ENCODE assay signal across 15 cellular contexts in genomic region chr17:28569446-28569845, GRCh38. TPM values are rescaled to one million over a fixed set of nuclear protein-coding genes. Genes with fewer than 3 reads are reported as not detected.
A peak's percentile ranks its signal among the peaks of the same experiment; 100 is the strongest.
DNase-seq lines count a peak whose midpoint lies in the region; ATAC-seq, FAIRE-seq and TF ChIP-seq lines count a peak whose summit lies in the region.
"Had no signal": no experiment of that assay in that cellular context is flagged by ENCODE, and none has a peak within 500 bp of the region (broad histone marks: within the 10 kb centered on the region; RNA-seq: fewer than 3 reads in every experiment).

No MANE protein-coding gene starts in this region.

- no peak overlapping the region for H3K27ac ChIP-seq in MM.1S (ENCODE audit: low read length)
- H3K27ac ChIP-seq in astrocyte (ENCODE audit: low read depth, low read length) = no peak overlapping the region
- H3K27ac ChIP-seq: gastrocnemius medialis, SJCRH30, vagina had no signal

- H3K79me2 ChIP-seq in MM.1S (ENCODE audit: low read length) (peaks cover 61% of the 10 kb centered on the region), astrocyte (ENCODE audit: insufficient read depth, low read length) (peaks cover 46% of the 10 kb centered on the region)

- no peaks in the 10 kb centered on the region; the same call in 1 of the 2 replicates for H3K36me3 ChIP-seq in MM.1S (replicated peaks; ENCODE audit: insufficient read depth, low read length)
- H3K36me3 ChIP-seq in astrocyte (ENCODE audit: insufficient read depth, low read length) = no peaks in the 10 kb centered on the region
- H3K36me3 ChIP-seq: gastrocnemius medialis, vagina had no signal

- peak overlapping the region; percentile 72 to 90 for H3K4me3 Mint-ChIP-seq in activated T-cell treated with anti-CD3 and anti-CD28 coated beads, Interleukin-2, amount 50 U/mL, for 72 hours
- H3K4me3 Mint-ChIP-seq in astrocyte (ENCODE audit: unreplicated experiment) = peak overlapping the region; percentile 93
- H3K4me3 Mint-ChIP-seq in progenitor cell of endocrine pancreas (ENCODE audit: low read depth) = peak overlapping the region; percentile 97

- H3K36me3 Mint-ChIP-seq in activated T-cell treated with anti-CD3 and anti-CD28 coated beads, Interleukin-2, amount 50 U/mL, for 72 hours (ENCODE audit: insufficient read depth in 2 of 2) = peaks cover 3 to 5% of the 10 kb centered on the region in 2 donors
- peaks cover 9% of the 10 kb centered on the region for H3K36me3 Mint-ChIP-seq in astrocyte (ENCODE audit: low read depth, unreplicated experiment)
- H3K36me3 Mint-ChIP-seq in progenitor cell of endocrine pancreas (ENCODE audit: insufficient read depth) = peaks cover 1% of the 10 kb centered on the region

- H3K27me3 ChIP-seq in MM.1S (replicated peaks; ENCODE audit: insufficient read depth, low read length) (no peaks in the 10 kb centered on the region), astrocyte (ENCODE audit: insufficient read depth, low read length) (no peaks in the 10 kb centered on the region)
- H3K27me3 ChIP-seq: gastrocnemius medialis, SJCRH30, vagina had no signal

- no peak for FAIRE-seq in astrocyte (lab: Jason Lieb, UNC)

- H3K27ac Mint-ChIP-seq in activated T-cell treated with anti-CD3 and anti-CD28 coated beads, Interleukin-2, amount 50 U/mL, for 72 hours = peak overlapping the region; percentile 26
- no peak overlapping the region for H3K27ac Mint-ChIP-seq in astrocyte (ENCODE audit: unreplicated experiment)
- H3K27ac Mint-ChIP-seq in progenitor cell of endocrine pancreas = no peak overlapping the region

- no peak overlapping the region for H2AFZ ChIP-seq in MM.1S (ENCODE audit: low read length)
- no peak overlapping the region for H2AFZ ChIP-seq in astrocyte (ENCODE audit: low read depth, low read length)

- H3K4me3 ChIP-seq in MM.1S (ENCODE audit: low read length) = peak overlapping the region; percentile 99; the same call in 1 of the 2 replicates
- H3K4me3 ChIP-seq in astrocyte (ENCODE audit: insufficient read depth, low read depth, low read length) = no peak overlapping the region
- H3K4me3 ChIP-seq: SJCRH30 had no signal

- H3K4me1 ChIP-seq in MM.1S (ENCODE audit: low read length) (peaks cover 26% of the 10 kb centered on the region), astrocyte (ENCODE audit: insufficient read depth, low read length) (peaks cover 14% of the 10 kb centered on the region)

- H3K9ac ChIP-seq in MM.1S (ENCODE audit: low read length) (no peak overlapping the region), astrocyte (ENCODE audit: low read length) (no peak overlapping the region)

- DNase-seq in activated T-cell treated with anti-CD3 and anti-CD28 coated beads, Interleukin-2, amount 50 U/mL, for 72 hours = no peak
- no peak for DNase-seq in activated T-cell treated with anti-CD3 and anti-CD28 coated beads, Interleukin-2, amount 50 U/mL, for 48 hours
- DNase-seq in MM.1S (no peak), astrocyte (ENCODE audit: low read depth) (no peak), progenitor cell of endocrine pancreas (ENCODE audit: low spot score, unreplicated experiment) (no peak)
- DNase-seq: activated CD4-positive, CD25-positive, alpha-beta regulatory T cell treated with anti-CD3 and anti-CD28 coated beads, Interleukin-2, amount 50 U/mL, for 72 hours; amygdala; gastrocnemius medialis; NCI-H1092; NCI-H446 treated with DMSO at 0.1 percent for 48 hours; SJCRH30 had no signal

- H3K27me3 Mint-ChIP-seq in activated T-cell treated with anti-CD3 and anti-CD28 coated beads, Interleukin-2, amount 50 U/mL, for 72 hours (ENCODE audit: low read depth) = no peaks in the 10 kb centered on the region
- H3K27me3 Mint-ChIP-seq in astrocyte (ENCODE audit: low read depth, unreplicated experiment) (peaks cover 7% of the 10 kb centered on the region), progenitor cell of endocrine pancreas (peaks cover 10% of the 10 kb centered on the region)

- no peak for TF ChIP-seq CTCF in MM.1S (IDR thresholded peaks at IDR 0.05; ENCODE audit: low read length)
- TF ChIP-seq CTCF in astrocyte (IDR thresholded peaks at IDR 0.05; ENCODE audit: insufficient read depth, low read depth, low read length) = no peak
- TF ChIP-seq CTCF in progenitor cell of endocrine pancreas (IDR thresholded peaks at IDR 0.05; ENCODE audit: unreplicated experiment) = no peak

- H4K20me1 ChIP-seq in MM.1S (ENCODE audit: insufficient read depth, low read length) (no peaks in the 10 kb centered on the region; the same call in 1 of the 2 replicates), astrocyte (ENCODE audit: insufficient read depth, low read length) (peaks cover 11% of the 10 kb centered on the region)

- no peaks in the 10 kb centered on the region for H3K9me2 ChIP-seq in MM.1S (replicated peaks; ENCODE audit: insufficient read depth, low read length)

- H3F3A ChIP-seq in MM.1S (ENCODE audit: insufficient read depth, low read length) = 0 out of 2 replicates have a peak, but pooled peaks cover 15% of the 10 kb centered on the region

- peaks cover 56% of the 10 kb centered on the region for H3K4me1 Mint-ChIP-seq in activated T-cell treated with anti-CD3 and anti-CD28 coated beads, Interleukin-2, amount 50 U/mL, for 72 hours (ENCODE audit: low read depth)
- H3K4me1 Mint-ChIP-seq in astrocyte (ENCODE audit: low read depth, unreplicated experiment) = peaks cover 11% of the 10 kb centered on the region
- peaks cover 26% of the 10 kb centered on the region for H3K4me1 Mint-ChIP-seq in progenitor cell of endocrine pancreas (ENCODE audit: low read depth)

- H3K9me3 Mint-ChIP-seq in activated T-cell treated with anti-CD3 and anti-CD28 coated beads, Interleukin-2, amount 50 U/mL, for 72 hours = no peaks in the 10 kb centered on the region
- H3K9me3 Mint-ChIP-seq in astrocyte (ENCODE audit: unreplicated experiment) (no peaks in the 10 kb centered on the region), progenitor cell of endocrine pancreas (ENCODE audit: low read depth) (no peaks in the 10 kb centered on the region)

- H3K4me2 ChIP-seq in MM.1S (ENCODE audit: low read depth, low read length) = peak overlapping the region; percentile 71; the same call in 1 of the 2 replicates
- peak overlapping the region; percentile 96 for H3K4me2 ChIP-seq in astrocyte (ENCODE audit: low read length)

- no peak for ATAC-seq in activated T-cell treated with anti-CD3 and anti-CD28 coated beads, Interleukin-2, amount 50 U/mL, for 72 hours (replicated peaks in 1 of 2)
- no peak for ATAC-seq in HG02610 (IDR thresholded peaks at IDR 0.05; ENCODE audit: unreplicated experiment)
- ATAC-seq in HG03135 (IDR thresholded peaks at IDR 0.05; ENCODE audit: unreplicated experiment) = no peak
- ATAC-seq in HG03097 (IDR thresholded peaks at IDR 0.05; ENCODE audit: low FRiP score, unreplicated experiment) = no peak
- ATAC-seq: gastrocnemius medialis had no signal

- no peaks in the 10 kb centered on the region for H3K9me3 ChIP-seq in MM.1S (replicated peaks; ENCODE audit: insufficient read depth, low read length)
- H3K9me3 ChIP-seq in astrocyte (ENCODE audit: insufficient read depth, low read depth, low read length) = no peaks in the 10 kb centered on the region
- H3K9me3 ChIP-seq: gastrocnemius medialis, SJCRH30, vagina had no signal

RNA-seq across cellular contexts. Expression of gene PIGS, which starts 1.9 kb away (rescaled TPM):
- 10 to 100 TPM; 46.3 to 53.5 TPM for total RNA-seq in activated T-cell treated with anti-CD3 and anti-CD28 coated beads, Interleukin-2, amount 50 U/mL, for 72 hours
- total RNA-seq in astrocyte (71.5 and 88.2 TPM in 2 replicates), progenitor cell of endocrine pancreas (65.0 and 68.2 TPM in 2 replicates)

RNA-seq across cellular contexts. Expression of gene ALDOC, which starts 7.2 kb away (rescaled TPM):
- 10 to 100 TPM; 23.1 to 40.0 TPM for total RNA-seq in activated T-cell treated with anti-CD3 and anti-CD28 coated beads, Interleukin-2, amount 50 U/mL, for 72 hours
- total RNA-seq in astrocyte (10.3 and 11.7 TPM in 2 replicates), progenitor cell of endocrine pancreas (4.8 and 5.6 TPM in 2 replicates)

RNA-seq across cellular contexts. Expression of gene UNC119, which starts 17.0 kb away (rescaled TPM):
- total RNA-seq in activated T-cell treated with anti-CD3 and anti-CD28 coated beads, Interleukin-2, amount 50 U/mL, for 72 hours = 10 to 100 TPM; 45.3 to 53.8 TPM
- 23.1 and 27.7 TPM in 2 replicates for total RNA-seq in astrocyte
- total RNA-seq in progenitor cell of endocrine pancreas = 41.3 and 46.7 TPM in 2 replicates

RNA-seq across cellular contexts. Expression of gene SPAG5, which starts 29.4 kb away (rescaled TPM):
- 100 to 1,000 TPM; 134 to 141 TPM for total RNA-seq in activated T-cell treated with anti-CD3 and anti-CD28 coated beads, Interleukin-2, amount 50 U/mL, for 72 hours
- total RNA-seq in astrocyte = 7.0 and 8.7 TPM in 2 replicates
- 69.4 and 77.8 TPM in 2 replicates for total RNA-seq in progenitor cell of endocrine pancreas

RNA-seq across cellular contexts. Expression of gene RSKR, which starts 44.5 kb away (rescaled TPM):
- total RNA-seq in activated T-cell treated with anti-CD3 and anti-CD28 coated beads, Interleukin-2, amount 50 U/mL, for 72 hours = 10 to 100 TPM; 25.1 to 33.4 TPM
- total RNA-seq in astrocyte = 10.4 and 13.5 TPM in 2 replicates
- total RNA-seq in progenitor cell of endocrine pancreas = 35.5 and 36.7 TPM in 2 replicates
